ENCODE assay signal across 33 cellular contexts in genomic region chr7:149379625-149380024, GRCh38.
"Had no signal": no experiment of that assay in that cellular context is flagged by ENCODE, and none has a peak within 500 bp of the region (broad histone marks: within the 10 kb centered on the region; RNA-seq: fewer than 3 reads in every experiment).

No MANE protein-coding gene starts in this region.

- H3K4me3 ChIP-seq: adrenal gland, ascending aorta, body of pancreas, breast epithelium, cardiac muscle cell had no signal

- DNase-seq: activated effector memory CD4-positive, alpha-beta T cell treated with anti-CD3 and anti-CD28 coated beads, Interleukin-2, amount 50 U/mL, for 16 hours; activated effector memory CD4-positive, alpha-beta T cell treated with Interleukin-2 at 50 U/mL for 16 hours; activated gamma-delta T cell; activated gamma-delta T cell treated with Interleukin-2 at 50 U/mL for 16 hours; activated naive CD4-positive, alpha-beta T cell; activated naive CD4-positive, alpha-beta T cell treated with anti-CD3 and anti-CD28 coated beads for 36 hours; activated naive CD4-positive, alpha-beta T cell treated with anti-CD3 and anti-CD28 coated beads, Interleukin-2, amount 10 ng/mL, durations not matched to agents 7 days and 5 days; activated naive CD4-positive, alpha-beta T cell treated with anti-CD3 and anti-CD28 coated beads, Interleukin-2, amount 50 U/mL, for 16 hours; activated naive CD4-positive, alpha-beta T cell treated with Interleukin-2 at 50 U/mL for 16 hours; activated naive CD8-positive, alpha-beta T cell treated with anti-CD3 and anti-CD28 coated beads for 36 hours; activated naive CD8-positive, alpha-beta T cell treated with anti-CD3 and anti-CD28 coated beads, Interleukin-2, amount 10 ng/mL, durations not matched to agents 7 days and 5 days; activated naive CD8-positive, alpha-beta T cell treated with anti-CD3 and anti-CD28 coated beads, Interleukin-2, amount 50 U/mL, for 24 hours; activated T-cell treated with anti-CD3 and anti-CD28 coated beads, Interleukin-2, amount 50 U/mL, for 24 hours; activated T-cell treated with anti-CD3 and anti-CD28 coated beads, Interleukin-2, amount 50 U/mL, for 4 hours; activated T-cell treated with anti-CD3 and anti-CD28 coated beads, Interleukin-2, amount 50 U/mL, for 48 hours; activated T-cell treated with anti-CD3 and anti-CD28 coated beads, Interleukin-2, amount 50 U/mL, for 72 hours; adrenal gland; amniotic stem cell; amygdala; anterior cingulate cortex; aorta; body of pancreas; brain microvascular endothelial cell; caudate nucleus; central memory CD4-positive, alpha-beta T cell; cerebellar nuclear complex had no signal

- H3K27me3 ChIP-seq: adrenal gland, ascending aorta, body of pancreas, brain microvascular endothelial cell, breast epithelium, cardiac muscle cell had no signal

- H3K36me3 ChIP-seq: adrenal gland, ascending aorta, brain microvascular endothelial cell, breast epithelium, cardiac muscle cell had no signal

- H3K4me1 ChIP-seq: adrenal gland, ascending aorta, body of pancreas, breast epithelium had no signal

- H3K27ac ChIP-seq: adrenal gland, ascending aorta, body of pancreas, brain microvascular endothelial cell, breast epithelium, cardiac muscle cell had no signal

- H3K9me3 ChIP-seq: body of pancreas had no signal

- ATAC-seq: activated naive CD4-positive, alpha-beta T cell treated with anti-CD3 and anti-CD28 coated beads, Interleukin-2, amount 50 U/mL, for 72 hours; activated naive CD8-positive, alpha-beta T cell treated with anti-CD3 and anti-CD28 coated beads, Interleukin-2, amount 50 U/mL, for 24 hours; activated T-cell treated with anti-CD3 and anti-CD28 coated beads, Interleukin-2, amount 50 U/mL, for 4 hours; activated T-cell treated with anti-CD3 and anti-CD28 coated beads, Interleukin-2, amount 50 U/mL, for 72 hours; activated T-helper 17 cell treated with anti-CD3 and anti-CD28 coated beads, Interleukin-2, amount 50 U/mL, for 72 hours; body of pancreas had no signal

- FAIRE-seq: astrocyte, bronchial epithelial cell had no signal
